In genomic region chr3:127889976-127890650, GRCh38 we compare ENCODE assay signal across 14 cellular contexts. TPM values are rescaled to one million over a fixed set of nuclear protein-coding genes. Genes with fewer than 3 reads are reported as not detected.
DNase-seq lines count a peak whose midpoint lies in the region; ATAC-seq, FAIRE-seq and TF ChIP-seq lines count a peak whose summit lies in the region.
"Had no signal": no experiment of that assay in that cellular context is flagged by ENCODE, and none has a peak within 500 bp of the region (broad histone marks: within the 10 kb centered on the region; RNA-seq: fewer than 3 reads in every experiment).

No MANE protein-coding gene starts in this region.

- H3K27ac Mint-ChIP-seq in activated T-cell treated with anti-CD3 and anti-CD28 coated beads, Interleukin-2, amount 50 U/mL, for 72 hours: peak overlapping the region; percentile 20
- H3K27ac Mint-ChIP-seq in activated T-helper 17 cell treated with anti-CD3 and anti-CD28 coated beads, Interleukin-2, amount 50 U/mL, for 72 hours: peak overlapping the region; percentile 75
- H3K27ac Mint-ChIP-seq: progenitor cell of endocrine pancreas, T-helper 17 cell had no signal

- H3K4me3 ChIP-seq in suprapubic skin: no peak overlapping the region
- H3K4me3 ChIP-seq: colonic mucosa, lung had no signal

- H3K27me3 ChIP-seq in suprapubic skin: no peaks in the 10 kb centered on the region
- H3K27me3 ChIP-seq: colonic mucosa had no signal

- no peak for TF ChIP-seq POLR2A in suprapubic skin (IDR thresholded peaks at IDR 0.05)

- 74% methylated on average over 3 of the region's 3 CpGs for WGBS in suprapubic skin

- no peaks in the 10 kb centered on the region for H3K27me3 Mint-ChIP-seq in activated T-cell treated with anti-CD3 and anti-CD28 coated beads, Interleukin-2, amount 50 U/mL, for 72 hours (ENCODE audit: low read depth)
- peaks cover 23% of the 10 kb centered on the region for H3K27me3 Mint-ChIP-seq in activated T-helper 17 cell treated with anti-CD3 and anti-CD28 coated beads, Interleukin-2, amount 50 U/mL, for 72 hours

- peak overlapping the region; percentile 84 for H3K27ac ChIP-seq in suprapubic skin
- H3K27ac ChIP-seq: colonic mucosa had no signal

- peak; percentile 62 to 72 for ATAC-seq in activated T-cell treated with anti-CD3 and anti-CD28 coated beads, Interleukin-2, amount 50 U/mL, for 72 hours (replicated peaks in 1 of 2)
- peak; percentile 46 for ATAC-seq in activated T-helper 17 cell treated with anti-CD3 and anti-CD28 coated beads, Interleukin-2, amount 50 U/mL, for 72 hours (replicated peaks)
- ATAC-seq: T-helper 17 cell had no signal

- no peak for FAIRE-seq in HTR-8/SVneo (lab: Jason Lieb, UNC)

- peaks cover 28% of the 10 kb centered on the region for H3K4me1 ChIP-seq in suprapubic skin
- H3K4me1 ChIP-seq: colonic mucosa had no signal

- DNase-seq in activated T-cell treated with anti-CD3 and anti-CD28 coated beads, Interleukin-2, amount 50 U/mL, for 72 hours: no peak
- DNase-seq in activated T-cell treated with anti-CD3 and anti-CD28 coated beads, Interleukin-2, amount 50 U/mL, for 48 hours: no peak
- DNase-seq in fibroblast of gingiva (ENCODE audit: low read depth) (peak; percentile 39), suprapubic skin (ENCODE audit: low spot score in 2 of 2) (no peak), NCI-H345 treated with DMSO at 0.1 percent for 48 hours (lab: John Stamatoyannopoulos, UW; ENCODE audit: unreplicated experiment) (no peak), HTR-8/SVneo (ENCODE audit: insufficient read length, low spot score) (no peak), cerebellar cortex (ENCODE audit: low spot score) (no peak)
- DNase-seq: NCI-H2081, T-helper 17 cell had no signal

- peaks cover 8 to 16% of the 10 kb centered on the region in 2 donors for H3K9me3 Mint-ChIP-seq in activated T-cell treated with anti-CD3 and anti-CD28 coated beads, Interleukin-2, amount 50 U/mL, for 72 hours
- H3K9me3 Mint-ChIP-seq in activated T-helper 17 cell treated with anti-CD3 and anti-CD28 coated beads, Interleukin-2, amount 50 U/mL, for 72 hours: peaks cover 8% of the 10 kb centered on the region

- peak in 1 of 2 donors; percentile 26 for TF ChIP-seq CTCF in suprapubic skin (IDR thresholded peaks at IDR 0.05)

- no peak for TF ChIP-seq EP300 in suprapubic skin (IDR thresholded peaks at IDR 0.05)

- no peak overlapping the region for H3K4me3 Mint-ChIP-seq in activated T-cell treated with anti-CD3 and anti-CD28 coated beads, Interleukin-2, amount 50 U/mL, for 72 hours
- peak overlapping the region; percentile 33 for H3K4me3 Mint-ChIP-seq in activated T-helper 17 cell treated with anti-CD3 and anti-CD28 coated beads, Interleukin-2, amount 50 U/mL, for 72 hours
- H3K4me3 Mint-ChIP-seq: T-helper 17 cell had no signal

- peaks cover 8% of the 10 kb centered on the region for H3K4me1 Mint-ChIP-seq in activated T-cell treated with anti-CD3 and anti-CD28 coated beads, Interleukin-2, amount 50 U/mL, for 72 hours (ENCODE audit: low read depth)
- peaks cover 10% of the 10 kb centered on the region for H3K4me1 Mint-ChIP-seq in activated T-helper 17 cell treated with anti-CD3 and anti-CD28 coated beads, Interleukin-2, amount 50 U/mL, for 72 hours
- H3K4me1 Mint-ChIP-seq: T-helper 17 cell had no signal

- H3K36me3 ChIP-seq in suprapubic skin: no peaks in the 10 kb centered on the region
- H3K36me3 ChIP-seq: colonic mucosa had no signal

- H3K9me3 ChIP-seq in suprapubic skin: peaks cover 12% of the 10 kb centered on the region
- H3K9me3 ChIP-seq: colonic mucosa had no signal

- peaks cover 11 to 13% of the 10 kb centered on the region in 2 donors for H3K36me3 Mint-ChIP-seq in activated T-cell treated with anti-CD3 and anti-CD28 coated beads, Interleukin-2, amount 50 U/mL, for 72 hours (ENCODE audit: insufficient read depth in 2 of 2)
- peaks cover 6% of the 10 kb centered on the region for H3K36me3 Mint-ChIP-seq in activated T-helper 17 cell treated with anti-CD3 and anti-CD28 coated beads, Interleukin-2, amount 50 U/mL, for 72 hours (ENCODE audit: low read depth)

RNA-seq across cellular contexts. Expression of gene KBTBD12, which starts 24.9 kb away (rescaled TPM):
- total RNA-seq in activated T-cell treated with anti-CD3 and anti-CD28 coated beads, Interleukin-2, amount 50 U/mL, for 72 hours: not detected
- not detected for total RNA-seq in activated T-helper 17 cell treated with anti-CD3 and anti-CD28 coated beads, Interleukin-2, amount 50 U/mL, for 72 hours
- total RNA-seq in suprapubic skin: under 1 TPM in 1 of 4 donors, not detected in 3; 0.72 TPM
- total RNA-seq: IMR-90 had no signal
